Comparison of ENCODE assay signal across 18 cellular contexts in genomic region chr17:40487371-40488020, GRCh38. TPM values are rescaled to one million over a fixed set of nuclear protein-coding genes. Genes with fewer than 3 reads are reported as not detected.
DNase-seq lines count a peak whose midpoint lies in the region; ATAC-seq, FAIRE-seq and TF ChIP-seq lines count a peak whose summit lies in the region.
"Had no signal": no experiment of that assay in that cellular context is flagged by ENCODE, and none has a peak within 500 bp of the region (broad histone marks: within the 10 kb centered on the region; RNA-seq: fewer than 3 reads in every experiment).

No MANE protein-coding gene starts in this region.

- no peaks in the 10 kb centered on the region for H3K9me3 ChIP-seq in HCT116 (ENCODE audit: control insufficient read depth in 1 of 2, insufficient read depth in 1 of 2, low read depth in 1 of 2, low read length in 2 of 2)
- H3K9me3 ChIP-seq in fibroblast of lung (ENCODE audit: control insufficient read depth, insufficient read depth, low read depth, low read length) = no peaks in the 10 kb centered on the region
- no peaks in the 10 kb centered on the region for H3K9me3 ChIP-seq in skeletal muscle satellite cell (replicated peaks; ENCODE audit: low read length)
- no peaks in the 10 kb centered on the region for H3K9me3 ChIP-seq in effector memory CD4-positive, alpha-beta T cell (ENCODE audit: control insufficient read depth, low read length)
- H3K9me3 ChIP-seq in small intestine (ENCODE audit: control insufficient read depth, low read depth) = no peaks in the 10 kb centered on the region
- H3K9me3 ChIP-seq: body of pancreas, testis had no signal

- POLR2A ChIA-PET in HCT116 (lab: Charles Lee) (interaction anchor here (1.3 to 1.6 kb wide), 2 partner anchors 11 to 14 kb away, joined by 6 to 11 read pairs; partner anchors contain the start of gene TNS4), RWPE1 (lab: Yijun Ruan, JAX; ENCODE audit: low non-redundant PET) (interaction anchor here (1.4 kb wide), 1 partner anchor 10 kb away, joined by 3 read pairs; no protein-coding TSS in a partner anchor)

- H3K9me2 ChIP-seq in HCT116 (ENCODE audit: insufficient read depth) = no peaks in the 10 kb centered on the region

- TF ChIP-seq RAD21 in HCT116 (IDR thresholded peaks at IDR 0.05; ENCODE audit: low read depth) = no peak

- no peaks in the 10 kb centered on the region for H4K20me1 ChIP-seq in HCT116 (ENCODE audit: insufficient read depth)
- no peaks in the 10 kb centered on the region for H4K20me1 ChIP-seq in fibroblast of lung (ENCODE audit: control insufficient read depth, extremely low read depth, insufficient read depth, low read length)

- intact Hi-C loops in HCT116 (cut with micrococcal nuclease) = no loop called here

- no TSS peak for BruUV-seq in HCT116 (replicated peaks; lab: Mats Ljungman, UMichigan)

- 86 to 88% (median 86%) methylated on average over 7 of the region's 7 CpGs for WGBS in small intestine, 3 donors

- CTCF ChIA-PET in HCT116 (lab: Charles Lee) = no interaction called here
- CTCF ChIA-PET in RWPE1 (lab: Yijun Ruan, JAX) = interaction anchor here (0.6 to 1.0 kb wide), 3 partner anchors 11 to 44 kb away, joined by 3 to 5 read pairs (median 4); no protein-coding TSS in a partner anchor

- H3K4me1 ChIP-seq in HCT116 (ENCODE audit: control insufficient read depth in 1 of 2, insufficient read depth in 2 of 2, low read length in 2 of 2) (peaks cover 57 to 86% of the 10 kb centered on the region in 2 experiments), fibroblast of lung (ENCODE audit: control insufficient read depth, extremely low read depth, insufficient read depth, low read length) (peaks cover 35% of the 10 kb centered on the region), skeletal muscle satellite cell (ENCODE audit: control insufficient read depth, insufficient read depth, low read length) (peaks cover 70% of the 10 kb centered on the region), small intestine (ENCODE audit: control insufficient read depth in 2 of 2, insufficient read depth in 1 of 2, low read depth in 1 of 2, low read length in 1 of 2) (peaks cover 0 to 3% of the 10 kb centered on the region in 2 donors)
- peaks cover 26% of the 10 kb centered on the region for H3K4me1 ChIP-seq in effector memory CD4-positive, alpha-beta T cell (ENCODE audit: control insufficient read depth, insufficient read depth, low read length, poor library complexity, severe bottlenecking)
- H3K4me1 ChIP-seq: testis had no signal

- ATAC-seq in HCT116 = no peak
- ATAC-seq: body of pancreas had no signal

- TF ChIP-seq POLR2A in HCT116 (IDR thresholded peaks at IDR 0.05; ENCODE audit: borderline replicate concordance, extremely low read depth, insufficient read depth, insufficient read length) = no peak

- DNase-seq in HCT116 (ENCODE audit: low read depth, low spot score) (no peak), RWPE1 (ENCODE audit: low spot score) (no peak), fibroblast of lung (ENCODE audit: low read depth in 2 of 2) (peak in 1 of 2 donors; percentile 27), CD1c-positive myeloid dendritic cell (ENCODE audit: extremely low spot score) (no peak), GM19238 (ENCODE audit: insufficient read length, low spot score) (no peak), small intestine (no peak)
- no peak for DNase-seq in effector memory CD4-positive, alpha-beta T cell
- DNase-seq: activated B cell treated with CpG ODN at 0.5 μM for 24 hours, body of pancreas, KBM-7, NCI-H1417, NCI-H2227 treated with DMSO at 0.1 percent for 48 hours, occipital lobe, testis had no signal

- H3K27ac ChIP-seq in HCT116 (ENCODE audit: low read depth, low read length) = peak overlapping the region; percentile 49; the same call in 1 of the 2 replicates
- peak overlapping the region; percentile 100 for H3K27ac ChIP-seq in RWPE1
- peak overlapping the region; percentile 97 for H3K27ac ChIP-seq in fibroblast of lung (ENCODE audit: insufficient read depth, low read length)
- H3K27ac ChIP-seq in effector memory CD4-positive, alpha-beta T cell (ENCODE audit: insufficient read depth, low read length, poor library complexity, severe bottlenecking) = no peak overlapping the region
- H3K27ac ChIP-seq in small intestine (ENCODE audit: low read depth in 1 of 2, low read length in 1 of 2) = peak overlapping the region in 1 of 2 donors; percentile 88
- H3K27ac ChIP-seq: testis had no signal

- no peak for FAIRE-seq in small intestine (lab: Jason Lieb, UNC)
- FAIRE-seq: frontal cortex had no signal

- H3K36me3 ChIP-seq in HCT116 (ENCODE audit: control insufficient read depth in 1 of 2, insufficient read depth in 2 of 2, low read length in 2 of 2) = peaks cover 6 to 11% of the 10 kb centered on the region in 2 experiments; a peak in 3 of 4 replicates
- H3K36me3 ChIP-seq in fibroblast of lung (ENCODE audit: control insufficient read depth, insufficient read depth, low read length) = no peaks in the 10 kb centered on the region
- H3K36me3 ChIP-seq in skeletal muscle satellite cell (ENCODE audit: insufficient read depth, low read length) = no peaks in the 10 kb centered on the region
- H3K36me3 ChIP-seq in effector memory CD4-positive, alpha-beta T cell (ENCODE audit: control insufficient read depth, insufficient read depth, low read length) = no peaks in the 10 kb centered on the region
- no peaks in the 10 kb centered on the region for H3K36me3 ChIP-seq in small intestine (ENCODE audit: control insufficient read depth in 2 of 2, insufficient read depth in 2 of 2, low read length in 2 of 2)

- TF ChIP-seq CTCF in HCT116 (IDR thresholded peaks at IDR 0.05 in 2 of 3, conservative IDR thresholded peaks at IDR 0.05 in 1 of 3; ENCODE audit: borderline replicate concordance in 1 of 3, insufficient read depth in 1 of 3, low read depth in 2 of 3, low read length in 2 of 3) (no peak), RWPE1 (conservative IDR thresholded peaks at IDR 0.05; ENCODE audit: low read depth) (no peak), fibroblast of lung (conservative IDR thresholded peaks at IDR 0.05 in 1 of 2, IDR thresholded peaks at IDR 0.05 in 1 of 2; ENCODE audit: low read depth in 1 of 2, low read length in 2 of 2) (no peak)

- H3K27me3 ChIP-seq in HCT116 (ENCODE audit: insufficient read depth, low read length) (no peaks in the 10 kb centered on the region), fibroblast of lung (ENCODE audit: control insufficient read depth, insufficient read depth, low read length) (no peaks in the 10 kb centered on the region), skeletal muscle satellite cell (ENCODE audit: control insufficient read depth, insufficient read depth, low read length) (no peaks in the 10 kb centered on the region), small intestine (ENCODE audit: control insufficient read depth in 2 of 2, insufficient read depth in 2 of 2, low read length in 2 of 2) (no peaks in the 10 kb centered on the region)
- no peaks in the 10 kb centered on the region for H3K27me3 ChIP-seq in effector memory CD4-positive, alpha-beta T cell (replicated peaks; ENCODE audit: control insufficient read depth, insufficient read depth, low read length, poor library complexity, severe bottlenecking)
- H3K27me3 ChIP-seq: body of pancreas, testis had no signal

- H3K9ac ChIP-seq in HCT116 (ENCODE audit: low read length) (no peak overlapping the region), fibroblast of lung (ENCODE audit: insufficient read depth, low read length) (no peak overlapping the region), skeletal muscle satellite cell (ENCODE audit: low read depth, low read length) (peak overlapping the region; percentile 85)

- H3K4me2 ChIP-seq in HCT116 (ENCODE audit: low read length) (peak overlapping the region; percentile 72; the same call in 1 of the 2 replicates), fibroblast of lung (ENCODE audit: extremely low read depth, insufficient read depth, low read length) (no peak overlapping the region), skeletal muscle satellite cell (ENCODE audit: low read length) (peak overlapping the region; percentile 69)

- H3K4me3 ChIP-seq in HCT116 (replicated peaks in 1 of 2; ENCODE audit: low read depth in 1 of 2, low read length in 2 of 2) = no peak overlapping the region
- no peak overlapping the region for H3K4me3 ChIP-seq in fibroblast of lung (replicated peaks in 1 of 4; ENCODE audit: control extremely low read depth in 1 of 4, insufficient read depth in 1 of 4, low read depth in 3 of 4, low read length in 4 of 4)
- H3K4me3 ChIP-seq in skeletal muscle satellite cell (ENCODE audit: low read length) = peak overlapping the region; percentile 3
- H3K4me3 ChIP-seq in effector memory CD4-positive, alpha-beta T cell (ENCODE audit: insufficient read depth, low read depth, low read length, poor library complexity, severe bottlenecking) = no peak overlapping the region
- H3K4me3 ChIP-seq in small intestine (ENCODE audit: low read depth in 1 of 2, low read length in 2 of 2) = no peak overlapping the region
- H3K4me3 ChIP-seq: body of pancreas, lung, testis had no signal

- H2AFZ ChIP-seq in HCT116 (ENCODE audit: low read depth, low read length, poor library complexity, severe bottlenecking) = no peak overlapping the region
- H2AFZ ChIP-seq in fibroblast of lung (ENCODE audit: low read length) = no peak overlapping the region

- H3K79me2 ChIP-seq in HCT116 (ENCODE audit: insufficient read depth, low read length) (no peaks in the 10 kb centered on the region), fibroblast of lung (ENCODE audit: control insufficient read depth, insufficient read depth, low read length) (no peaks in the 10 kb centered on the region)

- RAD21 ChIA-PET in HCT116 (lab: Charles Lee; ENCODE audit: low non-redundant PET in 1 of 2, low total read pairs in 2 of 2, uncharacterized antibody in 2 of 2, unreplicated experiment in 2 of 2) = interaction anchor here in 1 of 2 experiments (0.9 kb wide), 1 partner anchor 46 kb away, joined by 4 read pairs; no protein-coding TSS in a partner anchor

TF ChIP-seq in HCT116, 20 proteins besides CTCF, POLR2A, EP300 and RAD21 (continues in another document):
- TF ChIP-seq ELF1 (IDR thresholded peaks at IDR 0.05; ENCODE audit: borderline replicate concordance, low read depth) = no peak

RNA-seq across cellular contexts. Expression of gene TNS4, which starts 13.9 kb away (rescaled TPM):
- total RNA-seq in HCT116 (2021; ENCODE audit: unreplicated experiment) = 36.6 TPM
- polyA plus RNA-seq in HCT116 (2012) = 7.4 and 9.3 TPM in 2 replicates
- under 0.01 TPM in 1 of 2 replicates, not detected in the other for total RNA-seq in fibroblast of lung
- polyA plus RNA-seq in fibroblast of lung = 0.01 and 0.05 TPM in 2 replicates
- polyA plus RNA-seq in fibroblast of lung (2012) = 0.24 TPM in 1 of 2 replicates, not detected in the other
- polyA minus RNA-seq in fibroblast of lung (ENCODE audit: low replicate concordance) = not detected in 2 replicates
- under 0.01 and 0.22 TPM in 2 replicates for total RNA-seq in skeletal muscle satellite cell (2012; rRNA removed)
- polyA plus RNA-seq in small intestine = 1 to 10 TPM in 1 of 3 donors, not detected in 2; 3.0 TPM
- total RNA-seq: body of pancreas, frontal cortex, occipital lobe had no signal

RNA-seq across cellular contexts. Expression of gene IGFBP4, which starts 44.2 kb away (rescaled TPM):
- 2.0 TPM for total RNA-seq in HCT116 (2021; ENCODE audit: unreplicated experiment)
- polyA plus RNA-seq in HCT116 (2012) = 0.34 TPM in 1 of 2 replicates, not detected in the other
- 312 and 436 TPM in 2 replicates for total RNA-seq in fibroblast of lung
- 685 and 1,130 TPM in 2 replicates for polyA plus RNA-seq in fibroblast of lung
- polyA plus RNA-seq in fibroblast of lung (2012) = 1,208 and 1,884 TPM in 2 replicates
- polyA minus RNA-seq in fibroblast of lung (ENCODE audit: low replicate concordance) = 1,885 and 3,100 TPM in 2 replicates
- 193 and 259 TPM in 2 replicates for total RNA-seq in skeletal muscle satellite cell (2012; rRNA removed)
- polyA plus RNA-seq in small intestine = 100 to 1,000 TPM in 1 of 3 donors, 10 to 100 TPM in 2; 19.2 to 282 (median 36.7) TPM
- total RNA-seq: OCI-LY7 had no signal

Comparison
In these comparisons a context has a peak if more than half of its experiments do, and no peak if none do; other contexts are left out.
1. RNA of gene TNS4, which starts 13.9 kb away (total RNA-seq): 36.6 TPM in HCT116 (single experiment); under 0.01 TPM in fibroblast of lung; every median in the first group is over 10 times any median in the second.
2. RNA of gene IGFBP4, which starts 44.2 kb away (total RNA-seq): 312 to 436 TPM in fibroblast of lung; 2.0 TPM in HCT116 (single experiment); every median in the first group is over 100 times any median in the second.